13 cellular contexts compared by ENCODE assay signal in genomic region chr11:57815476-57815875, GRCh38. TPM values are rescaled to one million over a fixed set of nuclear protein-coding genes. Genes with fewer than 3 reads are reported as not detected.
A peak's percentile ranks its signal among the peaks of the same experiment; 100 is the strongest.
DNase-seq lines count a peak whose midpoint lies in the region; ATAC-seq and TF ChIP-seq lines count a peak whose summit lies in the region.
"Had no signal": no experiment of that assay in that cellular context is flagged by ENCODE, and none has a peak within 500 bp of the region (broad histone marks: within the 10 kb centered on the region; RNA-seq: fewer than 3 reads in every experiment).

No MANE protein-coding gene starts in this region.

- peak overlapping the region; percentile 10 for H3K27ac Mint-ChIP-seq in activated T-helper 17 cell treated with anti-CD3 and anti-CD28 coated beads, Interleukin-2, amount 50 U/mL, for 72 hours
- H3K27ac Mint-ChIP-seq: activated naive CD4-positive, alpha-beta T cell treated with anti-CD3 and anti-CD28 coated beads for 36 hours; CD4-positive, alpha-beta memory T cell had no signal

- H3K4me3 Mint-ChIP-seq in activated T-helper 17 cell treated with anti-CD3 and anti-CD28 coated beads, Interleukin-2, amount 50 U/mL, for 72 hours = no peak overlapping the region
- H3K4me3 Mint-ChIP-seq: activated naive CD4-positive, alpha-beta T cell treated with anti-CD3 and anti-CD28 coated beads for 36 hours; CD4-positive, alpha-beta memory T cell; GM23338 had no signal

- no peaks in the 10 kb centered on the region for H3K9me3 Mint-ChIP-seq in activated T-helper 17 cell treated with anti-CD3 and anti-CD28 coated beads, Interleukin-2, amount 50 U/mL, for 72 hours
- H3K9me3 Mint-ChIP-seq: activated naive CD4-positive, alpha-beta T cell treated with anti-CD3 and anti-CD28 coated beads for 36 hours; CD4-positive, alpha-beta memory T cell; GM23338 had no signal

- H3K4me3 ChIP-seq in heart left ventricle = no peak overlapping the region
- H3K4me3 ChIP-seq: esophagus squamous epithelium, GM23338, psoas muscle had no signal

- no peak overlapping the region for H3K27ac ChIP-seq in heart left ventricle
- H3K27ac ChIP-seq: esophagus squamous epithelium, psoas muscle had no signal

- H3K36me3 Mint-ChIP-seq in activated T-helper 17 cell treated with anti-CD3 and anti-CD28 coated beads, Interleukin-2, amount 50 U/mL, for 72 hours (ENCODE audit: low read depth) = peaks cover 54% of the 10 kb centered on the region

- no peak for TF ChIP-seq CTCF in heart left ventricle (IDR thresholded peaks at IDR 0.05)

- WGBS in heart left ventricle, 4 donors = 75 to 89% (median 82%) methylated on average over 2 of the region's 2 CpGs

- peak; percentile 84 for ATAC-seq in GM18873 (IDR thresholded peaks at IDR 0.05; ENCODE audit: low FRiP score, unreplicated experiment)
- ATAC-seq in GM21515 (IDR thresholded peaks at IDR 0.05; ENCODE audit: unreplicated experiment) = peak; percentile 84
- peak; percentile 85 for ATAC-seq in HG03045 (IDR thresholded peaks at IDR 0.05; ENCODE audit: unreplicated experiment)
- ATAC-seq in activated T-helper 17 cell treated with anti-CD3 and anti-CD28 coated beads, Interleukin-2, amount 50 U/mL, for 72 hours (replicated peaks) = peak; percentile 86
- ATAC-seq in heart left ventricle = no peak
- ATAC-seq: GM23338, psoas muscle had no signal

- peaks cover 0 to 12% (median 0%) of the 10 kb centered on the region in 12 donors for H3K4me1 ChIP-seq in heart left ventricle
- H3K4me1 ChIP-seq: esophagus squamous epithelium, psoas muscle had no signal

- intact Hi-C loops in heart left ventricle (cut with DNase I) = loop anchor here in 3 of 10 donors (10.0 kb wide), 2 partner anchors 271 to 699 kb away; no protein-coding TSS in a partner anchor

- DNase-seq in GDM1 (lab: John Stamatoyannopoulos, UW) = no peak
- DNase-seq in NCI-H2081 treated with DMSO at 0.1 percent for 48 hours (lab: John Stamatoyannopoulos, UW) = no peak
- DNase-seq in heart left ventricle = no peak
- DNase-seq: activated naive CD4-positive, alpha-beta T cell treated with anti-CD3 and anti-CD28 coated beads for 36 hours; CD4-positive, alpha-beta memory T cell; esophagus squamous epithelium; NCI-H1930; psoas muscle had no signal

- peaks cover 0 to 98% (median 84%) of the 10 kb centered on the region in 9 donors for H3K36me3 ChIP-seq in heart left ventricle

- no peak for TF ChIP-seq POLR2A in heart left ventricle (IDR thresholded peaks at IDR 0.05)

- H3K27me3 Mint-ChIP-seq in activated T-helper 17 cell treated with anti-CD3 and anti-CD28 coated beads, Interleukin-2, amount 50 U/mL, for 72 hours = no peaks in the 10 kb centered on the region
- H3K27me3 Mint-ChIP-seq: CD4-positive, alpha-beta memory T cell had no signal

- H3K4me1 Mint-ChIP-seq in activated T-helper 17 cell treated with anti-CD3 and anti-CD28 coated beads, Interleukin-2, amount 50 U/mL, for 72 hours = peaks cover 11% of the 10 kb centered on the region
- H3K4me1 Mint-ChIP-seq: CD4-positive, alpha-beta memory T cell; GM23338 had no signal

- H3K27me3 ChIP-seq in heart left ventricle = no peaks in the 10 kb centered on the region
- H3K27me3 ChIP-seq: esophagus squamous epithelium had no signal

- H3K9me3 ChIP-seq in heart left ventricle = no peaks in the 10 kb centered on the region
- H3K9me3 ChIP-seq: esophagus squamous epithelium, psoas muscle had no signal

RNA-seq across cellular contexts. Expression of gene CTNND1, which starts 53.9 kb away (rescaled TPM):
- 10 to 100 TPM in 1 of 2 donors, 1 to 10 TPM in 1; 4.6 to 12.5 TPM for total RNA-seq in activated T-helper 17 cell treated with anti-CD3 and anti-CD28 coated beads, Interleukin-2, amount 50 U/mL, for 72 hours
- 100 to 1,000 TPM in 1 of 9 donors, 10 to 100 TPM in 8; 51.4 to 105 (median 60.8) TPM for total RNA-seq in heart left ventricle
- polyA plus RNA-seq in heart left ventricle = 10 to 100 TPM; 19.7 to 40.3 TPM

Comparison
In these comparisons a context has a peak if more than half of its experiments do, and no peak if none do; other contexts are left out.
1. ATAC-seq: peak in GM18873 (single experiment), GM21515 (single experiment), HG03045 (single experiment) and activated T-helper 17 cell treated with anti-CD3 and anti-CD28 coated beads, Interleukin-2, amount 50 U/mL, for 72 hours (single experiment); none in heart left ventricle (0 of 4).